Comparison of ENCODE assay signal across 25 cellular contexts in the genomic region with DNA sequence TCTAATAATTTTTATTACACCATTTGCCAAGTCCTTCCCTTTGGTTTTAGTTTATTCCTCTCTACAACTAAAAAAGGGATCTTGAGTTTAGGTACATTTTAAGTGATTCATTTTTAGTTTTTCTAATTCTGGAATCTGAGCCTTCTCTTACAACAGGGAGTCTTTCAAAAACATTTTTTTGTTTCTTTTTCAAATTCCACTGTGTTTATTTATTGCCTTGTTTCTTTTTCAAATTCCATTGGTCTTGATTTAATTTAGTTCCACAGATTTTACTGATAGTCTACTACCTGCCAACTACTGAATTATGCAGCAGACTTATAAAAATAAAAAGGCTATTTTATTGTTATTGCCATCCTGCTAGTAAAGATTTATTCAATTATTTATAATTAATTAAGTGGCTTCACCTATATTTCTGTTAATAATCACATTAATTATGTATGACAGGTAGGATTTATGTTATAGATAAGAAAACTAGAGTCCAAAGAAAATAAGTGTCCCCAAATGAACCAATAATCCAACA.
DNase-seq lines count a peak whose midpoint lies in the region; TF ChIP-seq lines count a peak whose summit lies in the region.
"Had no signal": no experiment of that assay in that cellular context is flagged by ENCODE, and none has a peak within 500 bp of the region (broad histone marks: within the 10 kb centered on the region; RNA-seq: fewer than 3 reads in every experiment).

No MANE protein-coding gene starts in this region.

- peak overlapping the region; percentile 59 for H3K27ac Mint-ChIP-seq in HFFc6
- H3K27ac Mint-ChIP-seq: B cell had no signal

- H3K4me1 ChIP-seq in skeletal muscle satellite cell (ENCODE audit: control insufficient read depth, insufficient read depth, low read length) = peaks cover 42% of the 10 kb centered on the region
- H3K4me1 ChIP-seq in spleen = no peaks in the 10 kb centered on the region
- H3K4me1 ChIP-seq in adrenal gland (replicated peaks in 1 of 2) = no peaks in the 10 kb centered on the region
- no peaks in the 10 kb centered on the region for H3K4me1 ChIP-seq in Peyer's patch
- H3K4me1 ChIP-seq: A549 had no signal

- peak overlapping the region; percentile 72 for H3K4me3 Mint-ChIP-seq in HFFc6
- H3K4me3 Mint-ChIP-seq: B cell, H9 had no signal

- H3K36me3 Mint-ChIP-seq in HFFc6 (ENCODE audit: low read depth) = no peaks in the 10 kb centered on the region

- H3K9me3 Mint-ChIP-seq in HFFc6 = peaks cover 6% of the 10 kb centered on the region; the same call in 1 of the 2 replicates

- TF ChIP-seq POLR2A in spleen (IDR thresholded peaks at IDR 0.05) = no peak
- TF ChIP-seq POLR2A in adrenal gland (IDR thresholded peaks at IDR 0.05) = no peak
- no peak for TF ChIP-seq POLR2A in Peyer's patch (IDR thresholded peaks at IDR 0.05)

- H3K4me1 Mint-ChIP-seq in HFFc6 (ENCODE audit: low read depth) = peaks cover 69% of the 10 kb centered on the region
- H3K4me1 Mint-ChIP-seq: B cell, H9 had no signal

- H3K36me3 ChIP-seq in skeletal muscle satellite cell (ENCODE audit: insufficient read depth, low read length) (no peaks in the 10 kb centered on the region), spleen (no peaks in the 10 kb centered on the region), adrenal gland (replicated peaks in 1 of 2) (no peaks in the 10 kb centered on the region), Peyer's patch (no peaks in the 10 kb centered on the region)

- H3K4me3 ChIP-seq in choroid plexus epithelial cell (ENCODE audit: low read depth, low read length) (no peak overlapping the region), skeletal muscle satellite cell (ENCODE audit: low read length) (peak overlapping the region; percentile 12), spleen (no peak overlapping the region), adrenal gland (no peak overlapping the region), Peyer's patch (no peak overlapping the region)
- H3K4me3 ChIP-seq: A549, PC-9 had no signal

- DNase-seq in HFFc6 = no peak
- DNase-seq in choroid plexus epithelial cell (ENCODE audit: low read depth) = peak; percentile 20
- DNase-seq in left kidney (ENCODE audit: low read depth, low spot score) = peak; percentile 19
- DNase-seq in spleen = no peak
- no peak for DNase-seq in adrenal gland
- no peak for DNase-seq in Peyer's patch
- DNase-seq in activated naive CD4-positive, alpha-beta T cell treated with Interleukin-2 at 50 U/mL for 16 hours = no peak
- DNase-seq: DMS53, EL, GF-D8, H9, KBM-7, NCI-H1092, NCI-H1436, NCI-H187 treated with DMSO at 0.1 percent for 48 hours, NCI-H2107, NCI-H446 treated with DMSO at 0.1 percent for 48 hours, NCI-H526 treated with DMSO at 0.1 percent for 48 hours, PC-9, SHP77 treated with DMSO at 0.1 percent for 48 hours had no signal

- no peak overlapping the region for H3K9ac ChIP-seq in skeletal muscle satellite cell (ENCODE audit: low read depth, low read length)

- H3K27me3 Mint-ChIP-seq in HFFc6 (ENCODE audit: insufficient read depth) = no peaks in the 10 kb centered on the region; the same call in 1 of the 2 replicates

- H3K27ac ChIP-seq in spleen = no peak overlapping the region
- no peak overlapping the region for H3K27ac ChIP-seq in adrenal gland
- H3K27ac ChIP-seq in Peyer's patch = no peak overlapping the region
- H3K27ac ChIP-seq: A549, HL-60, PC-9, RWPE1 had no signal

- H3K27me3 ChIP-seq in skeletal muscle satellite cell (ENCODE audit: control insufficient read depth, insufficient read depth, low read length) (no peaks in the 10 kb centered on the region), spleen (replicated peaks in 1 of 7) (no peaks in the 10 kb centered on the region), adrenal gland (no peaks in the 10 kb centered on the region), Peyer's patch (no peaks in the 10 kb centered on the region)

- H3K4me2 ChIP-seq in skeletal muscle satellite cell (ENCODE audit: low read length) = peak overlapping the region; percentile 49
- H3K4me2 ChIP-seq: A549, PC-9 had no signal

- H3K9me3 ChIP-seq in skeletal muscle satellite cell (replicated peaks; ENCODE audit: low read length) (no peaks in the 10 kb centered on the region), spleen (peaks cover 0 to 4% (median 0%) of the 10 kb centered on the region in 8 donors), adrenal gland (replicated peaks in 1 of 3) (no peaks in the 10 kb centered on the region), Peyer's patch (no peaks in the 10 kb centered on the region)
- H3K9me3 ChIP-seq: A549 had no signal

- TF ChIP-seq CTCF in HFFc6 (IDR thresholded peaks at IDR 0.05) (no peak), choroid plexus epithelial cell (conservative IDR thresholded peaks at IDR 0.05; ENCODE audit: low read depth, low read length) (no peak), spleen (IDR thresholded peaks at IDR 0.05 in 8 of 11, conservative IDR thresholded peaks at IDR 0.05 in 3 of 11) (no peak), adrenal gland (IDR thresholded peaks at IDR 0.05) (no peak), Peyer's patch (IDR thresholded peaks at IDR 0.05) (no peak)

- intact Hi-C loops in spleen (cut with DNase I; ENCODE audit: low total_unique reads) (no loop called here), adrenal gland (cut with DNase I) (no loop called here)

Comparison
In these comparisons a context has a peak if more than half of its experiments do, and no peak if none do; other contexts are left out.
1. DNase-seq: peak in choroid plexus epithelial cell (single experiment) and left kidney (single experiment); none in HFFc6 (single experiment), spleen (single experiment), adrenal gland (0 of 7), Peyer's patch (0 of 3) and activated naive CD4-positive, alpha-beta T cell treated with Interleukin-2 at 50 U/mL for 16 hours (single experiment).